ENCODE assay signal across 1 cellular context in genomic region chr18:50410008-50410407, GRCh38.
TF ChIP-seq lines count a peak whose summit lies in the region.

No MANE protein-coding gene starts in this region.

TF ChIP-seq in HepG2, 621 proteins besides CTCF, POLR2A, EP300 and RAD21 (continued from another document):
- TF ChIP-seq REST (IDR thresholded peaks at IDR 0.05; ENCODE audit: borderline replicate concordance in 1 of 2, low read depth in 1 of 2, low read length in 2 of 2) (no peak), HIVEP1 (CRISPR knock-in tag; IDR thresholded peaks at IDR 0.05) (no peak), TBX2 (CRISPR knock-in tag; IDR thresholded peaks at IDR 0.05; ENCODE audit: borderline replicate concordance) (no peak)
